In the genomic region with DNA sequence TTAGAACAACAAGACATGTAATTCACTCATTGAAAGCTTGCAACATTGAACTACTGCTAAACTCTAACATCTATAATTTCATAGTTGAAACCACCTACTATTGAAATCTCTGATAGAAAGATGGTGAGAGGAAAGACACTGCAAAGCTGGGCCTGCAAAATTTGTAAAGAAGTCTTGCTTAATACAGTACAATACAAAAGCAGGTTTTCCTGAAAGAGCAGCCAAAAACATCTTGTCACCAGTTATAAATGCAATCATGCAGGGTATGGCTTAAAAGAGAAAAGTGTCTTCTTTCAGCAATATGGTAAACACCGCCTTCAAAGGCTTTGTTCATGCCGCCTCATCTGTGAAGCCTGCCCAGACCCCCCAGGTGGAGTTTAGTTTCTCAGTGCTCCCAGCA, we compare ENCODE assay signal across 34 cellular contexts.
A peak's percentile ranks its signal among the peaks of the same experiment; 100 is the strongest.
DNase-seq lines count a peak whose midpoint lies in the region; ATAC-seq and TF ChIP-seq lines count a peak whose summit lies in the region.
"Had no signal": no experiment of that assay in that cellular context is flagged by ENCODE, and none has a peak within 500 bp of the region (broad histone marks: within the 10 kb centered on the region; RNA-seq: fewer than 3 reads in every experiment).

No MANE protein-coding gene starts in this region.

- H3K9ac ChIP-seq in mesenchymal stem cell (ENCODE audit: low read length): no peak overlapping the region
- H3K9ac ChIP-seq: SK-N-SH had no signal

- H3K27me3 Mint-ChIP-seq in effector memory CD8-positive, alpha-beta T cell: no peaks in the 10 kb centered on the region
- H3K27me3 Mint-ChIP-seq: central memory CD8-positive, alpha-beta T cell; memory B cell had no signal

- H3K27me3 ChIP-seq in mesenchymal stem cell (ENCODE audit: control insufficient read depth in 1 of 2, insufficient read depth in 1 of 2, low read length in 2 of 2): no peaks in the 10 kb centered on the region
- H3K27me3 ChIP-seq: gastroesophageal sphincter, sigmoid colon, tibial artery, vagina had no signal

- no peak overlapping the region for H3K4me3 Mint-ChIP-seq in effector memory CD8-positive, alpha-beta T cell
- H3K4me3 Mint-ChIP-seq: CD4-positive, CD25-positive, alpha-beta regulatory T cell; central memory CD8-positive, alpha-beta T cell; H9; memory B cell; T-helper 1 cell treated with Interleukin-12 subunit alpha and Interleukin-12 subunit beta and Interleukin-4 antibody, amounts not matched to agents 30 μg/mL and 1 μg/mL, for 36 hours had no signal

- no peak overlapping the region for H4K91ac ChIP-seq in mesenchymal stem cell (ENCODE audit: low read length)

- H2BK15ac ChIP-seq in mesenchymal stem cell (ENCODE audit: low read depth, poor library complexity, severe bottlenecking): no peak overlapping the region

- no peak overlapping the region for H3K4me2 ChIP-seq in mesenchymal stem cell (ENCODE audit: low read length, poor library complexity, severe bottlenecking)
- H3K4me2 ChIP-seq: PC-9, SK-N-SH had no signal

- H3K79me1 ChIP-seq in mesenchymal stem cell (replicated peaks; ENCODE audit: low read length, poor library complexity, severe bottlenecking): peaks cover 8% of the 10 kb centered on the region

- H2AFZ ChIP-seq in mesenchymal stem cell (ENCODE audit: low read depth, low read length): no peak overlapping the region
- H2AFZ ChIP-seq: PC-9 had no signal

- no peaks in the 10 kb centered on the region for H3K9me3 Mint-ChIP-seq in effector memory CD8-positive, alpha-beta T cell
- H3K9me3 Mint-ChIP-seq: central memory CD8-positive, alpha-beta T cell; H9; T-helper 1 cell treated with Interleukin-12 subunit alpha and Interleukin-12 subunit beta and Interleukin-4 antibody, amounts not matched to agents 30 μg/mL and 1 μg/mL, for 36 hours had no signal

- H3K27ac ChIP-seq in mesenchymal stem cell (ENCODE audit: low read length, poor library complexity, severe bottlenecking): no peak overlapping the region
- H3K27ac ChIP-seq: gastroesophageal sphincter, PC-9, sigmoid colon, tibial artery, vagina had no signal

- WGBS in mesenchymal stem cell: 96% methylated on average over 2 of the region's 2 CpGs

- H2BK5ac ChIP-seq in mesenchymal stem cell (ENCODE audit: low read depth, low read length, poor library complexity, severe bottlenecking): no peak overlapping the region

- H3K23ac ChIP-seq in mesenchymal stem cell (ENCODE audit: low read length in 2 of 2): no peak overlapping the region

- no peak for TF ChIP-seq POLR2A in erythroblast (IDR thresholded peaks at IDR 0.05; ENCODE audit: low read length)

- in situ Hi-C loops in Caki2 (cut with HindIII; ENCODE audit: low pct_unique_long_range_greater_than_20kb, low sequenced_read_pairs): no loop called here

- H3K27ac Mint-ChIP-seq in effector memory CD8-positive, alpha-beta T cell: no peak overlapping the region
- H3K27ac Mint-ChIP-seq: CD4-positive, CD25-positive, alpha-beta regulatory T cell; memory B cell; T-helper 1 cell treated with Interleukin-12 subunit alpha and Interleukin-12 subunit beta and Interleukin-4 antibody, amounts not matched to agents 30 μg/mL and 1 μg/mL, for 36 hours had no signal

- H3K36me3 ChIP-seq in mesenchymal stem cell (ENCODE audit: control insufficient read depth in 1 of 2, insufficient read depth in 2 of 2, low read depth in 1 of 2, low read length in 2 of 2): peaks cover 0 to 3% of the 10 kb centered on the region in 2 experiments
- H3K36me3 ChIP-seq: sigmoid colon, vagina had no signal

- peak overlapping the region in 1 of 2 experiments; percentile 43 for H3K18ac ChIP-seq in mesenchymal stem cell (ENCODE audit: low read depth in 1 of 2, low read length in 2 of 2)

- no peaks in the 10 kb centered on the region for H3K4me1 Mint-ChIP-seq in effector memory CD8-positive, alpha-beta T cell (ENCODE audit: low read depth in 2 of 2)
- H3K4me1 Mint-ChIP-seq: CD4-positive, CD25-positive, alpha-beta regulatory T cell had no signal

- H3K4me1 ChIP-seq in mesenchymal stem cell (ENCODE audit: control insufficient read depth, insufficient read depth, low read depth, low read length): peaks cover 2% of the 10 kb centered on the region
- H3K4me1 ChIP-seq: gastroesophageal sphincter, sigmoid colon, vagina had no signal

- H3K9me3 ChIP-seq in mesenchymal stem cell (ENCODE audit: control insufficient read depth, low read length): no peaks in the 10 kb centered on the region
- H3K9me3 ChIP-seq: A549, gastroesophageal sphincter, sigmoid colon, SK-N-SH, tibial artery, vagina had no signal

- no peak for ATAC-seq in effector memory CD8-positive, alpha-beta T cell (replicated peaks)
- ATAC-seq: A549, gastroesophageal sphincter, GM12878, left colon had no signal

- no peak overlapping the region for H3K14ac ChIP-seq in mesenchymal stem cell (ENCODE audit: low read length in 2 of 2)

- H2BK12ac ChIP-seq in mesenchymal stem cell (ENCODE audit: low read length in 2 of 2): no peak overlapping the region

- no peak overlapping the region for H2AK5ac ChIP-seq in mesenchymal stem cell (ENCODE audit: low read length, severe bottlenecking)

- H2BK120ac ChIP-seq in mesenchymal stem cell (ENCODE audit: low read depth, low read length): peak overlapping the region; percentile 34

- H3K36me3 Mint-ChIP-seq in effector memory CD8-positive, alpha-beta T cell (ENCODE audit: insufficient read depth): no peaks in the 10 kb centered on the region
- H3K36me3 Mint-ChIP-seq: CD4-positive, CD25-positive, alpha-beta regulatory T cell had no signal

- DNase-seq in NCI-H2196 (lab: John Stamatoyannopoulos, UW; ENCODE audit: unreplicated experiment) (peak; percentile 0), NCI-H2196 treated with DMSO at 0.1 percent for 48 hours (lab: John Stamatoyannopoulos, UW; ENCODE audit: unreplicated experiment) (no peak), Caki2 (ENCODE audit: low read depth) (peak; percentile 3), NCI-H69 (lab: John Stamatoyannopoulos, UW) (peak; percentile 70), mesenchymal stem cell (no peak), NCI-H1092 treated with DMSO at 0.1 percent for 48 hours (lab: John Stamatoyannopoulos, UW) (no peak), erythroblast (lab: John Stamatoyannopoulos, UW) (no peak)
- no peak for DNase-seq in effector memory CD8-positive, alpha-beta T cell
- DNase-seq: activated CD4-positive, CD25-positive, alpha-beta regulatory T cell; activated T-cell treated with anti-CD3 and anti-CD28 coated beads, Interleukin-2, amount 50 U/mL, for 48 hours; AML-193; CD4-positive, CD25-positive, alpha-beta regulatory T cell; dermis blood vessel endothelial cell; H9; hypothalamus; KG1; left colon; NCI-H1105; NCI-H1930; NCI-H510A; NK-92 treated with Interleukin-12 subunit alpha and Interleukin-12 subunit beta, amount 100 ng/mL, for 24 hours; PC-9; posterior cingulate gyrus; sigmoid colon; SK-N-SH; stimulated activated CD4-positive, alpha-beta T cell treated with anti-CD3 and anti-CD28 coated beads, Interleukin-4, amount 100 ng/mL, for 24 hours; tibial artery had no signal

- no peak overlapping the region for H3K4ac ChIP-seq in mesenchymal stem cell (ENCODE audit: low read depth in 1 of 2, low read length in 2 of 2)

- H3K4me3 ChIP-seq in mesenchymal stem cell (ENCODE audit: insufficient read depth in 1 of 2, low read depth in 1 of 2, low read length in 2 of 2): no peak overlapping the region
- H3K4me3 ChIP-seq: A549, gastroesophageal sphincter, GM12878, PC-9, sigmoid colon, tibial artery, vagina had no signal

- H4K8ac ChIP-seq in mesenchymal stem cell (ENCODE audit: low read length): no peak overlapping the region

Comparison
In these comparisons a context has a peak if more than half of its experiments do, and no peak if none do; other contexts are left out.
1. DNase-seq: peak in NCI-H2196 (single experiment), Caki2 (single experiment) and NCI-H69 (single experiment); none in NCI-H2196 treated with DMSO at 0.1 percent for 48 hours (single experiment), mesenchymal stem cell (single experiment), NCI-H1092 treated with DMSO at 0.1 percent for 48 hours (single experiment), erythroblast (0 of 2) and effector memory CD8-positive, alpha-beta T cell (0 of 3).